Comparison of ENCODE assay signal across 18 cellular contexts in the genomic region with DNA sequence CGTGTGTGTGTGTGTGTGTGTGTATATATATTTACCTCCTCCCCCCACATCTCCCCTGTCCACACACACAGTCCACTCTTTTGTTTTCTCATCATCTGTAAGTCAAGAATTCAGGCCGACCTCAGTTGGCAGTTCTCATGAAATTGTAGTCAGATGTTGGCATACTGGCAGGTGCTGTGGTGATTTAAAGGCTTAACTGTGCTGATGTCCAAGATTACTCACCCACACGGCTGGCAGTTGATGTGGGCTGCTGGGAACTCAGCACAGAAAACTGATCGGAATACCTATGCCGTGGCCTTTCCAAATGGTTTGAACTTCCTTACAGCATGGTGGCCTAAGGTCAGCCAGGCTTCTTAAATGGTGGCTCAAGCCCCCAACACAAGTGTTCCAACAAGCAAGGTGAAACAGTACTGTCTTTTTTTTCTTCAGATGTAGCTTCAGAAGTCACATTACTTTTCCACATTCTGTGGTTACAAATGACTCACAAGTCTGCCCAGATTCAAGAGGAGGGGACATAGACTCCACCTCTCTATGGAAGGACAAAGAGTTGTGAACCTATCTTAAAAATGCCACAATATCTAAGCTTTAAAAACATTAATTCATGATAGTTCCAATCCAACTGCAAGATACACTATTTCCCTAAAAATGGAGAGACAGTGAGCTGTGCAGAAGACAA.
DNase-seq lines count a peak whose midpoint lies in the region; ATAC-seq, FAIRE-seq and TF ChIP-seq lines count a peak whose summit lies in the region.
"Had no signal": no experiment of that assay in that cellular context is flagged by ENCODE, and none has a peak within 500 bp of the region (broad histone marks: within the 10 kb centered on the region; RNA-seq: fewer than 3 reads in every experiment).

No MANE protein-coding gene starts in this region.

- peaks cover 0 to 7% of the 10 kb centered on the region in 2 donors for H3K9me3 Mint-ChIP-seq in stimulated activated naive CD8-positive, alpha-beta T cell treated with anti-CD3 and anti-CD28 coated beads, Interleukin-15, amount 100 ng/mL, for 72 hours

- H3K27me3 ChIP-seq in bronchial epithelial cell (ENCODE audit: control insufficient read depth, insufficient read depth, low read length), result no peaks in the 10 kb centered on the region

- no peak for FAIRE-seq in bronchial epithelial cell (lab: Jason Lieb, UNC)

- DNase-seq in HK-2 (ENCODE audit: unreplicated experiment) (peak; percentile 0), RPMI7951 (ENCODE audit: low read depth) (peak; percentile 16), bronchial epithelial cell (ENCODE audit: low read depth) (peak; percentile 1), retinal pigment epithelial cell (ENCODE audit: low read depth) (peak; percentile 77), dedifferentiated amniotic fluid mesenchymal stem cell (ENCODE audit: extremely low spot score) (no peak)
- no peak for DNase-seq in activated CD8-positive, alpha-beta memory T cell treated with anti-CD3 and anti-CD28 coated beads, Interleukin-2, amount 50 U/mL, for 48 hours
- DNase-seq in activated T-cell treated with anti-CD3 and anti-CD28 coated beads, Interleukin-2, amount 50 U/mL, for 48 hours, result no peak
- no peak for DNase-seq in stimulated activated naive CD8-positive, alpha-beta T cell treated with anti-CD3 and anti-CD28 coated beads, Interleukin-15, amount 100 ng/mL, for 72 hours
- DNase-seq: AML-193, COR-L47, H7, NCI-H1048, NCI-H1436 treated with DMSO at 0.1 percent for 48 hours, NCI-H2081, NCI-H510A, NCI-H774, PC-3 had no signal

- no peak for ATAC-seq in stimulated activated naive CD8-positive, alpha-beta T cell treated with anti-CD3 and anti-CD28 coated beads, Interleukin-15, amount 100 ng/mL, for 72 hours
- ATAC-seq: PC-3, Right ventricle myocardium inferior had no signal

- H3K27ac Mint-ChIP-seq in stimulated activated naive CD8-positive, alpha-beta T cell treated with anti-CD3 and anti-CD28 coated beads, Interleukin-15, amount 100 ng/mL, for 72 hours, result no peak overlapping the region

- H3K36me3 ChIP-seq in bronchial epithelial cell (ENCODE audit: control insufficient read depth, insufficient read depth, low read length), result no peaks in the 10 kb centered on the region

- peaks cover 16% of the 10 kb centered on the region for H3K27me3 Mint-ChIP-seq in stimulated activated naive CD8-positive, alpha-beta T cell treated with anti-CD3 and anti-CD28 coated beads, Interleukin-15, amount 100 ng/mL, for 72 hours

- TF ChIP-seq CTCF in bronchial epithelial cell (IDR thresholded peaks at IDR 0.05; ENCODE audit: insufficient read depth, low read length, severe bottlenecking) (no peak), retinal pigment epithelial cell (conservative IDR thresholded peaks at IDR 0.05; ENCODE audit: low read depth, low read length) (no peak)

- H3K4me3 ChIP-seq in bronchial epithelial cell (ENCODE audit: low read depth, low read length) (no peak overlapping the region), retinal pigment epithelial cell (ENCODE audit: low read length) (no peak overlapping the region)

- no peak overlapping the region for H3K4me3 Mint-ChIP-seq in stimulated activated naive CD8-positive, alpha-beta T cell treated with anti-CD3 and anti-CD28 coated beads, Interleukin-15, amount 100 ng/mL, for 72 hours

- no peaks in the 10 kb centered on the region for H3K4me1 Mint-ChIP-seq in stimulated activated naive CD8-positive, alpha-beta T cell treated with anti-CD3 and anti-CD28 coated beads, Interleukin-15, amount 100 ng/mL, for 72 hours

Comparison
In these comparisons a context has a peak if more than half of its experiments do, and no peak if none do; other contexts are left out.
1. DNase-seq: peak in HK-2 (single experiment), RPMI7951 (single experiment), bronchial epithelial cell (single experiment) and retinal pigment epithelial cell (single experiment); none in activated CD8-positive, alpha-beta memory T cell treated with anti-CD3 and anti-CD28 coated beads, Interleukin-2, amount 50 U/mL, for 48 hours (single experiment), activated T-cell treated with anti-CD3 and anti-CD28 coated beads, Interleukin-2, amount 50 U/mL, for 48 hours (0 of 2), stimulated activated naive CD8-positive, alpha-beta T cell treated with anti-CD3 and anti-CD28 coated beads, Interleukin-15, amount 100 ng/mL, for 72 hours (0 of 2) and dedifferentiated amniotic fluid mesenchymal stem cell (single experiment).